In genomic region chr16:75250809-75251279, GRCh38 we compare ENCODE assay signal across 9 cellular contexts. TPM values are rescaled to one million over a fixed set of nuclear protein-coding genes. Genes with fewer than 3 reads are reported as not detected.
DNase-seq lines count a peak whose midpoint lies in the region; ATAC-seq and TF ChIP-seq lines count a peak whose summit lies in the region.
"Had no signal": no experiment of that assay in that cellular context is flagged by ENCODE, and none has a peak within 500 bp of the region (broad histone marks: within the 10 kb centered on the region; RNA-seq: fewer than 3 reads in every experiment).

No MANE protein-coding gene starts in this region.

- H3K27ac ChIP-seq in adipose tissue (ENCODE audit: low read depth, low read length) (peak overlapping the region; percentile 44), suprapubic skin (peak overlapping the region; percentile 90)

- peak; percentile 77 for DNase-seq in AG08396 (ENCODE audit: low spot score)
- no peak for DNase-seq in suprapubic skin (ENCODE audit: low spot score in 2 of 2)
- no peak for DNase-seq in NCI-H146 (lab: John Stamatoyannopoulos, UW)
- DNase-seq in SIG-M5 treated with dmso at 0.1 percent for 504 hours (lab: John Stamatoyannopoulos, UW; ENCODE audit: unreplicated experiment): no peak

- H3K4me3 ChIP-seq in iPS-18c (ENCODE audit: insufficient read depth, low read depth, low read length) (peak overlapping the region; percentile 84), suprapubic skin (peak overlapping the region; percentile 82)

- no peaks in the 10 kb centered on the region for H3K27me3 ChIP-seq in suprapubic skin

- 1 to 2% (median 1%) methylated on average over 39 to 59 of the region's 59 CpGs for WGBS in adipose tissue, 3 donors
- 3% methylated on average over 8 of the region's 59 CpGs for WGBS in suprapubic skin

- TF ChIP-seq POLR2A in suprapubic skin (IDR thresholded peaks at IDR 0.05): no peak

- ATAC-seq in GM18868 (IDR thresholded peaks at IDR 0.05; ENCODE audit: unreplicated experiment): peak; percentile 21
- peak; percentile 37 for ATAC-seq in HG03097 (IDR thresholded peaks at IDR 0.05; ENCODE audit: low FRiP score, unreplicated experiment)

- no peaks in the 10 kb centered on the region for H3K36me3 ChIP-seq in suprapubic skin

- no peak for TF ChIP-seq CTCF in suprapubic skin (IDR thresholded peaks at IDR 0.05)

- H3K4me1 ChIP-seq in suprapubic skin: peaks cover 93% of the 10 kb centered on the region

- no peaks in the 10 kb centered on the region for H3K9me3 ChIP-seq in iPS-18c (ENCODE audit: control insufficient read depth, insufficient read depth, low read length)
- H3K9me3 ChIP-seq in suprapubic skin: no peaks in the 10 kb centered on the region

- no peak for TF ChIP-seq EP300 in suprapubic skin (IDR thresholded peaks at IDR 0.05)

RNA-seq across cellular contexts. Expression of gene BCAR1, which starts 0.6 kb away (rescaled TPM):
- 10 to 100 TPM; 28.6 to 64.0 (median 28.7) TPM for polyA plus RNA-seq in adipose tissue
- 10 to 100 TPM; 26.5 to 39.2 (median 30.9) TPM for total RNA-seq in suprapubic skin

RNA-seq across cellular contexts. Expression of gene CTRB1, which starts 32.1 kb away (rescaled TPM):
- polyA plus RNA-seq in adipose tissue: over 10,000 TPM in 1 of 3 donors, 1 to 10 TPM in 2; 1.8 to 25,796 (median 9.4) TPM
- total RNA-seq in suprapubic skin: not detected
- total RNA-seq: lung microvascular endothelial cell had no signal

RNA-seq across cellular contexts. Expression of gene CTRB2, which starts 43.9 kb away (rescaled TPM):
- over 10,000 TPM in 1 of 3 donors, 10 to 100 TPM in 1, 1 to 10 TPM in 1; 1.9 to 31,205 (median 11.5) TPM for polyA plus RNA-seq in adipose tissue
- total RNA-seq in suprapubic skin: not detected
- total RNA-seq: lung microvascular endothelial cell had no signal
